Comparison of ENCODE assay signal across 1 cellular context in the genomic region with DNA sequence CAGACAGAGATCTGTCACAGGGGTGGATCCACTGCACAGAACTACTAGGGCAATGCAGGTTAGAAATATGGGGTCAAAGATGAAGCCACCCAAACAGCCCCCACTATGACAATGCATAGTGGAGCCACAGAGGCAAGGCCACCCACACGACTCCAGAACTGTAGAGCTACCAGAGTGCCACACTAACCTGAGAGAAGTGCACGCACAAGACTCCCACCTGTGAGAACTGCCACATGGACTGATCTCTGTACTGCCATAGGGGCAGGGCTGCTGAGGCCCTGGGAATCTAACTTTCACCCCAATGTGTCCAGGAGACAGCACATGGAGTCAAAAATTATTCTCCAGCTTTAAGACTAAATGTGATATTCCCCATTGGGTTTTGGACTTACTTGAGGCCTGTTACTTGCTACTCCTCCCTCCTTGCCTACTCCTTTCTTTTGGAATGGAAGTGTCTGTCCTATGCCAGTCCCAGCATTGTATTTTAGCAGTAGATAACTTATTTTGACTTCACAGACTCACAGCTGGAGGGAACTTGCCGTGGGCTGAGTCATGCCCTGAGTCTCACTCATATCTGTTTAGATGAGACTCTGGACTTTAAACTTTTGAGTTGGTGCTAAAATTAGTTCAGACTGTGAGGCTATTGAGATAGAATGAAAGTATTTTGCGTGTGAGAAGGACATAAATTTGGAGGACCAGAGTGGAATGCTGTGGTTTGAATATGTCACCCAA.
TF ChIP-seq lines count a peak whose summit lies in the region.

No MANE protein-coding gene starts in this region.

TF ChIP-seq in K562, 482 proteins besides CTCF, POLR2A, EP300 and RAD21 (continued from another document and continues in another):
- TF ChIP-seq, protein P1, sequence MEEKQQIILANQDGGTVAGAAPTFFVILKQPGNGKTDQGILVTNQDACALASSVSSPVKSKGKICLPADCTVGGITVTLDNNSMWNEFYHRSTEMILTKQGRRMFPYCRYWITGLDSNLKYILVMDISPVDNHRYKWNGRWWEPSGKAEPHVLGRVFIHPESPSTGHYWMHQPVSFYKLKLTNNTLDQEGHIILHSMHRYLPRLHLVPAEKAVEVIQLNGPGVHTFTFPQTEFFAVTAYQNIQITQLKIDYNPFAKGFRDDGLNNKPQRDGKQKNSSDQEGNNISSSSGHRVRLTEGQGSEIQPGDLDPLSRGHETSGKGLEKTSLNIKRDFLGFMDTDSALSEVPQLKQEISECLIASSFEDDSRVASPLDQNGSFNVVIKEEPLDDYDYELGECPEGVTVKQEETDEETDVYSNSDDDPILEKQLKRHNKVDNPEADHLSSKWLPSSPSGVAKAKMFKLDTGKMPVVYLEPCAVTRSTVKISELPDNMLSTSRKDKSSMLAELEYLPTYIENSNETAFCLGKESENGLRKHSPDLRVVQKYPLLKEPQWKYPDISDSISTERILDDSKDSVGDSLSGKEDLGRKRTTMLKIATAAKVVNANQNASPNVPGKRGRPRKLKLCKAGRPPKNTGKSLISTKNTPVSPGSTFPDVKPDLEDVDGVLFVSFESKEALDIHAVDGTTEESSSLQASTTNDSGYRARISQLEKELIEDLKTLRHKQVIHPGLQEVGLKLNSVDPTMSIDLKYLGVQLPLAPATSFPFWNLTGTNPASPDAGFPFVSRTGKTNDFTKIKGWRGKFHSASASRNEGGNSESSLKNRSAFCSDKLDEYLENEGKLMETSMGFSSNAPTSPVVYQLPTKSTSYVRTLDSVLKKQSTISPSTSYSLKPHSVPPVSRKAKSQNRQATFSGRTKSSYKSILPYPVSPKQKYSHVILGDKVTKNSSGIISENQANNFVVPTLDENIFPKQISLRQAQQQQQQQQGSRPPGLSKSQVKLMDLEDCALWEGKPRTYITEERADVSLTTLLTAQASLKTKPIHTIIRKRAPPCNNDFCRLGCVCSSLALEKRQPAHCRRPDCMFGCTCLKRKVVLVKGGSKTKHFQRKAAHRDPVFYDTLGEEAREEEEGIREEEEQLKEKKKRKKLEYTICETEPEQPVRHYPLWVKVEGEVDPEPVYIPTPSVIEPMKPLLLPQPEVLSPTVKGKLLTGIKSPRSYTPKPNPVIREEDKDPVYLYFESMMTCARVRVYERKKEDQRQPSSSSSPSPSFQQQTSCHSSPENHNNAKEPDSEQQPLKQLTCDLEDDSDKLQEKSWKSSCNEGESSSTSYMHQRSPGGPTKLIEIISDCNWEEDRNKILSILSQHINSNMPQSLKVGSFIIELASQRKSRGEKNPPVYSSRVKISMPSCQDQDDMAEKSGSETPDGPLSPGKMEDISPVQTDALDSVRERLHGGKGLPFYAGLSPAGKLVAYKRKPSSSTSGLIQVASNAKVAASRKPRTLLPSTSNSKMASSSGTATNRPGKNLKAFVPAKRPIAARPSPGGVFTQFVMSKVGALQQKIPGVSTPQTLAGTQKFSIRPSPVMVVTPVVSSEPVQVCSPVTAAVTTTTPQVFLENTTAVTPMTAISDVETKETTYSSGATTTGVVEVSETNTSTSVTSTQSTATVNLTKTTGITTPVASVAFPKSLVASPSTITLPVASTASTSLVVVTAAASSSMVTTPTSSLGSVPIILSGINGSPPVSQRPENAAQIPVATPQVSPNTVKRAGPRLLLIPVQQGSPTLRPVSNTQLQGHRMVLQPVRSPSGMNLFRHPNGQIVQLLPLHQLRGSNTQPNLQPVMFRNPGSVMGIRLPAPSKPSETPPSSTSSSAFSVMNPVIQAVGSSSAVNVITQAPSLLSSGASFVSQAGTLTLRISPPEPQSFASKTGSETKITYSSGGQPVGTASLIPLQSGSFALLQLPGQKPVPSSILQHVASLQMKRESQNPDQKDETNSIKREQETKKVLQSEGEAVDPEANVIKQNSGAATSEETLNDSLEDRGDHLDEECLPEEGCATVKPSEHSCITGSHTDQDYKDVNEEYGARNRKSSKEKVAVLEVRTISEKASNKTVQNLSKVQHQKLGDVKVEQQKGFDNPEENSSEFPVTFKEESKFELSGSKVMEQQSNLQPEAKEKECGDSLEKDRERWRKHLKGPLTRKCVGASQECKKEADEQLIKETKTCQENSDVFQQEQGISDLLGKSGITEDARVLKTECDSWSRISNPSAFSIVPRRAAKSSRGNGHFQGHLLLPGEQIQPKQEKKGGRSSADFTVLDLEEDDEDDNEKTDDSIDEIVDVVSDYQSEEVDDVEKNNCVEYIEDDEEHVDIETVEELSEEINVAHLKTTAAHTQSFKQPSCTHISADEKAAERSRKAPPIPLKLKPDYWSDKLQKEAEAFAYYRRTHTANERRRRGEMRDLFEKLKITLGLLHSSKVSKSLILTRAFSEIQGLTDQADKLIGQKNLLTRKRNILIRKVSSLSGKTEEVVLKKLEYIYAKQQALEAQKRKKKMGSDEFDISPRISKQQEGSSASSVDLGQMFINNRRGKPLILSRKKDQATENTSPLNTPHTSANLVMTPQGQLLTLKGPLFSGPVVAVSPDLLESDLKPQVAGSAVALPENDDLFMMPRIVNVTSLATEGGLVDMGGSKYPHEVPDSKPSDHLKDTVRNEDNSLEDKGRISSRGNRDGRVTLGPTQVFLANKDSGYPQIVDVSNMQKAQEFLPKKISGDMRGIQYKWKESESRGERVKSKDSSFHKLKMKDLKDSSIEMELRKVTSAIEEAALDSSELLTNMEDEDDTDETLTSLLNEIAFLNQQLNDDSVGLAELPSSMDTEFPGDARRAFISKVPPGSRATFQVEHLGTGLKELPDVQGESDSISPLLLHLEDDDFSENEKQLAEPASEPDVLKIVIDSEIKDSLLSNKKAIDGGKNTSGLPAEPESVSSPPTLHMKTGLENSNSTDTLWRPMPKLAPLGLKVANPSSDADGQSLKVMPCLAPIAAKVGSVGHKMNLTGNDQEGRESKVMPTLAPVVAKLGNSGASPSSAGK (IDR thresholded peaks at IDR 0.05): no peak; the same call in none of the 2 replicates
- TF ChIP-seq, protein P2, sequence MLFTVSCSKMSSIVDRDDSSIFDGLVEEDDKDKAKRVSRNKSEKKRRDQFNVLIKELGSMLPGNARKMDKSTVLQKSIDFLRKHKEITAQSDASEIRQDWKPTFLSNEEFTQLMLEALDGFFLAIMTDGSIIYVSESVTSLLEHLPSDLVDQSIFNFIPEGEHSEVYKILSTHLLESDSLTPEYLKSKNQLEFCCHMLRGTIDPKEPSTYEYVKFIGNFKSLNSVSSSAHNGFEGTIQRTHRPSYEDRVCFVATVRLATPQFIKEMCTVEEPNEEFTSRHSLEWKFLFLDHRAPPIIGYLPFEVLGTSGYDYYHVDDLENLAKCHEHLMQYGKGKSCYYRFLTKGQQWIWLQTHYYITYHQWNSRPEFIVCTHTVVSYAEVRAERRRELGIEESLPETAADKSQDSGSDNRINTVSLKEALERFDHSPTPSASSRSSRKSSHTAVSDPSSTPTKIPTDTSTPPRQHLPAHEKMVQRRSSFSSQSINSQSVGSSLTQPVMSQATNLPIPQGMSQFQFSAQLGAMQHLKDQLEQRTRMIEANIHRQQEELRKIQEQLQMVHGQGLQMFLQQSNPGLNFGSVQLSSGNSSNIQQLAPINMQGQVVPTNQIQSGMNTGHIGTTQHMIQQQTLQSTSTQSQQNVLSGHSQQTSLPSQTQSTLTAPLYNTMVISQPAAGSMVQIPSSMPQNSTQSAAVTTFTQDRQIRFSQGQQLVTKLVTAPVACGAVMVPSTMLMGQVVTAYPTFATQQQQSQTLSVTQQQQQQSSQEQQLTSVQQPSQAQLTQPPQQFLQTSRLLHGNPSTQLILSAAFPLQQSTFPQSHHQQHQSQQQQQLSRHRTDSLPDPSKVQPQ (CRISPR knock-in tag; IDR thresholded peaks at IDR 0.05; ENCODE audit: borderline replicate concordance): no peak
- TF ChIP-seq ZNF644 (tag; IDR thresholded peaks at IDR 0.05; ENCODE audit: low read depth) (no peak), AFF1 (IDR thresholded peaks at IDR 0.05; ENCODE audit: low read depth in 1 of 2, partially characterized antibody in 2 of 2) (peak; percentile 9 to 20), OTX1 (CRISPR knock-in tag; IDR thresholded peaks at IDR 0.05) (no peak), ARID3B (CRISPR knock-in tag; IDR thresholded peaks at IDR 0.05; ENCODE audit: borderline replicate concordance) (no peak), E2F4 (CRISPR knock-in tag; IDR thresholded peaks at IDR 0.05; ENCODE audit: low read depth) (no peak), TRIM25 (IDR thresholded peaks at IDR 0.05; ENCODE audit: borderline replicate concordance) (no peak), KDM5B (IDR thresholded peaks at IDR 0.05; ENCODE audit: insufficient replicate concordance, low read depth, low read length) (no peak)
- TF ChIP-seq, protein P3, sequence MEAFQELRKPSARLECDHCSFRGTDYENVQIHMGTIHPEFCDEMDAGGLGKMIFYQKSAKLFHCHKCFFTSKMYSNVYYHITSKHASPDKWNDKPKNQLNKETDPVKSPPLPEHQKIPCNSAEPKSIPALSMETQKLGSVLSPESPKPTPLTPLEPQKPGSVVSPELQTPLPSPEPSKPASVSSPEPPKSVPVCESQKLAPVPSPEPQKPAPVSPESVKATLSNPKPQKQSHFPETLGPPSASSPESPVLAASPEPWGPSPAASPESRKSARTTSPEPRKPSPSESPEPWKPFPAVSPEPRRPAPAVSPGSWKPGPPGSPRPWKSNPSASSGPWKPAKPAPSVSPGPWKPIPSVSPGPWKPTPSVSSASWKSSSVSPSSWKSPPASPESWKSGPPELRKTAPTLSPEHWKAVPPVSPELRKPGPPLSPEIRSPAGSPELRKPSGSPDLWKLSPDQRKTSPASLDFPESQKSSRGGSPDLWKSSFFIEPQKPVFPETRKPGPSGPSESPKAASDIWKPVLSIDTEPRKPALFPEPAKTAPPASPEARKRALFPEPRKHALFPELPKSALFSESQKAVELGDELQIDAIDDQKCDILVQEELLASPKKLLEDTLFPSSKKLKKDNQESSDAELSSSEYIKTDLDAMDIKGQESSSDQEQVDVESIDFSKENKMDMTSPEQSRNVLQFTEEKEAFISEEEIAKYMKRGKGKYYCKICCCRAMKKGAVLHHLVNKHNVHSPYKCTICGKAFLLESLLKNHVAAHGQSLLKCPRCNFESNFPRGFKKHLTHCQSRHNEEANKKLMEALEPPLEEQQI (IDR thresholded peaks at IDR 0.05): no peak
- TF ChIP-seq, protein P4, sequence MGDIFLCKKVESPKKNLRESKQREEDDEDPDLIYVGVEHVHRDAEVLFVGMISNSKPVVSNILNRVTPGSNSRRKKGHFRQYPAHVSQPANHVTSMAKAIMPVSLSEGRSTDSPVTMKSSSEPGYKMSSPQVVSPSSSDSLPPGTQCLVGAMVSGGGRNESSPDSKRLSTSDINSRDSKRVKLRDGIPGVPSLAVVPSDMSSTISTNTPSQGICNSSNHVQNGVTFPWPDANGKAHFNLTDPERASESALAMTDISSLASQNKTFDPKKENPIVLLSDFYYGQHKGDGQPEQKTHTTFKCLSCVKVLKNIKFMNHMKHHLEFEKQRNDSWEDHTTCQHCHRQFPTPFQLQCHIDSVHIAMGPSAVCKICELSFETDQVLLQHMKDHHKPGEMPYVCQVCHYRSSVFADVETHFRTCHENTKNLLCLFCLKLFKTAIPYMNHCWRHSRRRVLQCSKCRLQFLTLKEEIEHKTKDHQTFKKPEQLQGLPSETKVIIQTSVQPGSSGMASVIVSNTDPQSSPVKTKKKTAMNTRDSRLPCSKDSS (IDR thresholded peaks at IDR 0.05; ENCODE audit: low read depth, partially characterized antibody): no peak
